In the genomic region with DNA sequence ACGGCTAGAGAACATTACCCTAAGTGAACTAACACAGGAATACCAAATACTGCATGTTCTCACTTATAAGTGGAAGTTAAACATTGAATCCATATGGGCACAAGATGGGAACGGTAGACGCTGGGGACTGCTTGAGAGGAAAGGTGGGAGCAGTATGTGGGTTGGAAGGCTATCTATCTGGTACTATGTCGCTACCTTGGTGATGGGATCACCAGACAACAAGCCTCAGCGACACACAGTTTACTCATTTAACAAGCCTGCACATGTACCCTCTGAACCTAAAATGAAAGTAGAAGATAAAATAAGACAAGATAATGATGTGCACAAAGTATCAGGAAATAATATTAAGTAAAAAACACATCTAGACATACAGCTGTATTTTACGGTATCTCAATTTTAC, we compare ENCODE assay signal across 15 cellular contexts. TPM values are rescaled to one million over a fixed set of nuclear protein-coding genes. Genes with fewer than 3 reads are reported as not detected.
DNase-seq lines count a peak whose midpoint lies in the region; ATAC-seq and TF ChIP-seq lines count a peak whose summit lies in the region.
"Had no signal": no experiment of that assay in that cellular context is flagged by ENCODE, and none has a peak within 500 bp of the region (broad histone marks: within the 10 kb centered on the region; RNA-seq: fewer than 3 reads in every experiment).

No MANE protein-coding gene starts in this region.

- H3K36me3 ChIP-seq in CD4-positive, CD25-positive, alpha-beta regulatory T cell (ENCODE audit: control insufficient read depth, insufficient read depth, low read length): peaks cover 13% of the 10 kb centered on the region
- H3K36me3 ChIP-seq in mucosa of descending colon (ENCODE audit: low read depth) (no peaks in the 10 kb centered on the region), gastroesophageal sphincter (no peaks in the 10 kb centered on the region), tibial artery (no peaks in the 10 kb centered on the region)

- H3K27ac Mint-ChIP-seq in CD4-positive, CD25-positive, alpha-beta regulatory T cell: peak overlapping the region; percentile 94 to 97 (median 96)
- peak overlapping the region; percentile 92 for H3K27ac Mint-ChIP-seq in activated naive CD4-positive, alpha-beta T cell treated with anti-CD3 and anti-CD28 coated beads, Interleukin-2, amount 10 ng/mL, durations not matched to agents 7 days and 5 days

- DNase-seq in CD4-positive, CD25-positive, alpha-beta regulatory T cell: peak in 2 of 3 donors; percentile 26 to 66
- peak; percentile 22 for DNase-seq in activated naive CD4-positive, alpha-beta T cell treated with anti-CD3 and anti-CD28 coated beads, Interleukin-2, amount 10 ng/mL, durations not matched to agents 7 days and 5 days
- DNase-seq in mucosa of descending colon (no peak), left cardiac atrium (no peak), tibial artery (no peak)
- DNase-seq in NK-92 treated with Interleukin-12 subunit alpha and Interleukin-12 subunit beta, amount 100 ng/mL, for 24 hours (lab: John Stamatoyannopoulos, UW): no peak
- DNase-seq: activated CD4-positive, alpha-beta T cell treated with anti-CD3 and anti-CD28 coated beads, Interleukin-2, amount 50 U/mL, for 48 hours; anterior cingulate cortex; mesendoderm; NCI-H1417 had no signal

- H3K27ac ChIP-seq in CD4-positive, CD25-positive, alpha-beta regulatory T cell (ENCODE audit: insufficient read depth, low read length, poor library complexity, severe bottlenecking): peak overlapping the region; percentile 77
- no peak overlapping the region for H3K27ac ChIP-seq in gastroesophageal sphincter
- no peak overlapping the region for H3K27ac ChIP-seq in tibial artery
- H3K27ac ChIP-seq: parathyroid adenoma had no signal

- no peak for TF ChIP-seq EP300 in gastroesophageal sphincter (IDR thresholded peaks at IDR 0.05)

- peaks cover 34% of the 10 kb centered on the region for H3K4me1 ChIP-seq in CD4-positive, CD25-positive, alpha-beta regulatory T cell (ENCODE audit: control insufficient read depth, insufficient read depth, low read length, poor library complexity, severe bottlenecking)
- H3K4me1 ChIP-seq in mucosa of descending colon (ENCODE audit: low read depth) (no peaks in the 10 kb centered on the region), gastroesophageal sphincter (no peaks in the 10 kb centered on the region), tibial artery (no peaks in the 10 kb centered on the region)
- H3K4me1 ChIP-seq: parathyroid adenoma had no signal

- TF ChIP-seq CTCF in mucosa of descending colon (IDR thresholded peaks at IDR 0.05) (no peak), gastroesophageal sphincter (IDR thresholded peaks at IDR 0.05) (no peak), tibial artery (IDR thresholded peaks at IDR 0.05) (no peak)

- H3K9me3 Mint-ChIP-seq in CD4-positive, CD25-positive, alpha-beta regulatory T cell: peaks cover 0 to 7% (median 2%) of the 10 kb centered on the region in 7 donors
- H3K9me3 Mint-ChIP-seq in activated naive CD4-positive, alpha-beta T cell treated with anti-CD3 and anti-CD28 coated beads, Interleukin-2, amount 10 ng/mL, durations not matched to agents 7 days and 5 days: peaks cover under 1% of the 10 kb centered on the region

- no peaks in the 10 kb centered on the region for H3K27me3 Mint-ChIP-seq in CD4-positive, CD25-positive, alpha-beta regulatory T cell
- H3K27me3 Mint-ChIP-seq in activated naive CD4-positive, alpha-beta T cell treated with anti-CD3 and anti-CD28 coated beads, Interleukin-2, amount 10 ng/mL, durations not matched to agents 7 days and 5 days: no peaks in the 10 kb centered on the region

- H3K9me3 ChIP-seq in CD4-positive, CD25-positive, alpha-beta regulatory T cell (ENCODE audit: control insufficient read depth in 2 of 2, low read length in 2 of 2): peaks cover 2 to 4% of the 10 kb centered on the region in 2 experiments
- H3K9me3 ChIP-seq in mucosa of descending colon (peaks cover 2% of the 10 kb centered on the region), gastroesophageal sphincter (peaks cover 0 to 4% (median 0%) of the 10 kb centered on the region in 3 donors), tibial artery (no peaks in the 10 kb centered on the region)

- TF ChIP-seq POLR2A in gastroesophageal sphincter (IDR thresholded peaks at IDR 0.05): no peak

- peak overlapping the region; percentile 98 for H3K4me3 ChIP-seq in CD4-positive, CD25-positive, alpha-beta regulatory T cell (ENCODE audit: low read depth, low read length)
- H3K4me3 ChIP-seq in mucosa of descending colon: no peak overlapping the region
- H3K4me3 ChIP-seq in gastroesophageal sphincter: no peak overlapping the region
- H3K4me3 ChIP-seq in tibial artery: no peak overlapping the region

- CTCF ChIA-PET in activated naive CD4-positive, alpha-beta T cell treated with anti-CD3 and anti-CD28 coated beads, Interleukin-2, amount 10 ng/mL, durations not matched to agents 7 days and 5 days (lab: Charles Lee): no interaction called here

- H3K27me3 ChIP-seq in CD4-positive, CD25-positive, alpha-beta regulatory T cell (ENCODE audit: control insufficient read depth, insufficient read depth, low read length): no peaks in the 10 kb centered on the region
- no peaks in the 10 kb centered on the region for H3K27me3 ChIP-seq in gastroesophageal sphincter
- no peaks in the 10 kb centered on the region for H3K27me3 ChIP-seq in tibial artery

- H3K36me3 Mint-ChIP-seq in CD4-positive, CD25-positive, alpha-beta regulatory T cell: peaks cover 25% of the 10 kb centered on the region
- H3K36me3 Mint-ChIP-seq in activated naive CD4-positive, alpha-beta T cell treated with anti-CD3 and anti-CD28 coated beads, Interleukin-2, amount 10 ng/mL, durations not matched to agents 7 days and 5 days: peaks cover 18% of the 10 kb centered on the region

- 87 to 96% methylated on average over 6 of the region's 6 CpGs for WGBS in gastroesophageal sphincter (ENCODE audit: low coverage in 1 of 2), 2 donors

- ATAC-seq in CD4-positive, CD25-positive, alpha-beta regulatory T cell (ENCODE audit: low read depth in 2 of 2): peak; percentile 19 to 36
- ATAC-seq in HG02610 (IDR thresholded peaks at IDR 0.05; ENCODE audit: unreplicated experiment) (peak; percentile 50), mucosa of descending colon (peak; percentile 37), gastroesophageal sphincter (no peak), left cardiac atrium (no peak)
- ATAC-seq: HepG2 had no signal

- H3K4me1 Mint-ChIP-seq in CD4-positive, CD25-positive, alpha-beta regulatory T cell: peaks cover 26 to 49% (median 37%) of the 10 kb centered on the region in 4 donors
- H3K4me1 Mint-ChIP-seq in activated naive CD4-positive, alpha-beta T cell treated with anti-CD3 and anti-CD28 coated beads, Interleukin-2, amount 10 ng/mL, durations not matched to agents 7 days and 5 days: peaks cover 27% of the 10 kb centered on the region

- peak overlapping the region; percentile 100 for H3K4me3 Mint-ChIP-seq in CD4-positive, CD25-positive, alpha-beta regulatory T cell
- peak overlapping the region; percentile 84 for H3K4me3 Mint-ChIP-seq in activated naive CD4-positive, alpha-beta T cell treated with anti-CD3 and anti-CD28 coated beads, Interleukin-2, amount 10 ng/mL, durations not matched to agents 7 days and 5 days

- intact Hi-C loops in mucosa of descending colon (cut with DNase I, micrococcal nuclease) (no loop called here), left cardiac atrium (cut with DNase I) (no loop called here), tibial artery (cut with DNase I; ENCODE audit: low total_unique reads) (no loop called here)

RNA-seq across cellular contexts. Expression of gene PYHIN1, which starts 0.8 kb away (rescaled TPM):
- 97.3 TPM for total RNA-seq in CD4-positive, CD25-positive, alpha-beta regulatory T cell
- 100 to 1,000 TPM in 2 of 4 donors, 10 to 100 TPM in 2; 98.0 to 112 (median 102) TPM for polyA plus RNA-seq in CD4-positive, CD25-positive, alpha-beta regulatory T cell
- total RNA-seq in mucosa of descending colon (1 to 10 TPM in 1 of 3 donors, under 1 TPM in 2; 0.87 to 2.0 (median 0.98) TPM), gastroesophageal sphincter (1 to 10 TPM in 2 of 4 donors, under 1 TPM in 1, not detected in 1; 0.84 to 2.0 (median 1.2) TPM), left cardiac atrium (under 1 TPM; 0.55 to 0.59 TPM)
- total RNA-seq: Daoy, HepG2 had no signal
- polyA plus RNA-seq: HepG2 had no signal

Comparison
In these comparisons a context has a peak if more than half of its experiments do, and no peak if none do; other contexts are left out.
1. ATAC-seq: peak in CD4-positive, CD25-positive, alpha-beta regulatory T cell (2 of 2), HG02610 (single experiment) and mucosa of descending colon (single experiment); none in gastroesophageal sphincter (single experiment) and left cardiac atrium (0 of 2).
2. DNase-seq: peak in CD4-positive, CD25-positive, alpha-beta regulatory T cell (2 of 3) and activated naive CD4-positive, alpha-beta T cell treated with anti-CD3 and anti-CD28 coated beads, Interleukin-2, amount 10 ng/mL, durations not matched to agents 7 days and 5 days (single experiment); none in mucosa of descending colon (0 of 3), left cardiac atrium (single experiment), tibial artery (0 of 2) and NK-92 treated with Interleukin-12 subunit alpha and Interleukin-12 subunit beta, amount 100 ng/mL, for 24 hours (single experiment).
3. RNA of gene PYHIN1, which starts 0.8 kb away (total RNA-seq): 97.3 TPM in CD4-positive, CD25-positive, alpha-beta regulatory T cell (single experiment); 0.84 to 2.0 TPM in gastroesophageal sphincter, 0.87 to 2.0 TPM in mucosa of descending colon and 0.55 to 0.59 TPM in left cardiac atrium; every median in the first group is over 10 times any median in the second.